ENCODE assay signal across 18 cellular contexts in genomic region chr10:109765838-109766237, GRCh38.
DNase-seq lines count a peak whose midpoint lies in the region; TF ChIP-seq lines count a peak whose summit lies in the region.
"Had no signal": no experiment of that assay in that cellular context is flagged by ENCODE, and none has a peak within 500 bp of the region (broad histone marks: within the 10 kb centered on the region; RNA-seq: fewer than 3 reads in every experiment).

No MANE protein-coding gene starts in this region.

- TF ChIP-seq POLR2A in esophagus muscularis mucosa (IDR thresholded peaks at IDR 0.05; ENCODE audit: low read depth): no peak

- 76% methylated on average over 2 of the region's 2 CpGs for WGBS in esophagus muscularis mucosa

- H3K9me3 ChIP-seq in esophagus muscularis mucosa: peaks cover 0 to 5% (median 0%) of the 10 kb centered on the region in 4 donors
- H3K9me3 ChIP-seq: HAP-1 had no signal

- H3K27ac ChIP-seq in esophagus muscularis mucosa (replicated peaks in 1 of 4): no peak overlapping the region
- H3K27ac ChIP-seq: 22Rv1, BLaER1 had no signal

- DNase-seq in DMS 273 (lab: John Stamatoyannopoulos, UW; ENCODE audit: unreplicated experiment) (peak; percentile 16), DMS 273 treated with DMSO at 0.1 percent for 48 hours (lab: John Stamatoyannopoulos, UW) (no peak), NCI-H748 (lab: John Stamatoyannopoulos, UW; ENCODE audit: unreplicated experiment) (peak; percentile 24), NCI-H748 treated with DMSO at 0.1 percent for 48 hours (lab: John Stamatoyannopoulos, UW) (no peak), esophagus muscularis mucosa (ENCODE audit: extremely low spot score) (peak; percentile 12), NOMO-1 (lab: John Stamatoyannopoulos, UW; ENCODE audit: unreplicated experiment in 2 of 2) (no peak), NCI-H187 (lab: John Stamatoyannopoulos, UW) (no peak), NCI-H510A treated with DMSO at 0.1 percent for 48 hours (lab: John Stamatoyannopoulos, UW) (no peak)
- DNase-seq: Calu3; CD4-positive, alpha-beta T cell; CD8-positive, alpha-beta memory T cell; COR-L47; DND-41; GOT3; HFFc6 had no signal

- intact Hi-C loops in esophagus muscularis mucosa (cut with DNase I): no loop called here

- H3K4me3 ChIP-seq in esophagus muscularis mucosa: no peak overlapping the region
- H3K4me3 ChIP-seq: BLaER1, HAP-1 had no signal

- no peak for TF ChIP-seq CTCF in esophagus muscularis mucosa (IDR thresholded peaks at IDR 0.05)

- no peaks in the 10 kb centered on the region for H3K36me3 ChIP-seq in esophagus muscularis mucosa
- H3K36me3 ChIP-seq: BLaER1, HAP-1 had no signal

- no peaks in the 10 kb centered on the region for H3K27me3 ChIP-seq in esophagus muscularis mucosa
- H3K27me3 ChIP-seq: BLaER1 had no signal

- no peaks in the 10 kb centered on the region for H3K4me1 ChIP-seq in esophagus muscularis mucosa
- H3K4me1 ChIP-seq: BLaER1, HAP-1 had no signal

- no peak for TF ChIP-seq EP300 in esophagus muscularis mucosa (IDR thresholded peaks at IDR 0.05)

Comparison
In these comparisons a context has a peak if more than half of its experiments do, and no peak if none do; other contexts are left out.
1. DNase-seq: peak in DMS 273 (single experiment), NCI-H748 (single experiment) and esophagus muscularis mucosa (single experiment); none in DMS 273 treated with DMSO at 0.1 percent for 48 hours (single experiment), NCI-H748 treated with DMSO at 0.1 percent for 48 hours (single experiment), NOMO-1 (0 of 2), NCI-H187 (0 of 2) and NCI-H510A treated with DMSO at 0.1 percent for 48 hours (single experiment).